In genomic region chr6:126033696-126034095, GRCh38 we compare ENCODE assay signal across 8 cellular contexts.
A peak's percentile ranks its signal among the peaks of the same experiment; 100 is the strongest.
DNase-seq lines count a peak whose midpoint lies in the region; ATAC-seq and TF ChIP-seq lines count a peak whose summit lies in the region.

No MANE protein-coding gene starts in this region.

- TF ChIP-seq POLR2A in GM18505 (IDR thresholded peaks at IDR 0.05; ENCODE audit: borderline replicate concordance, extremely low read depth, insufficient read depth, insufficient read length), result no peak

- no peaks in the 10 kb centered on the region for H3K9me3 ChIP-seq in effector memory CD4-positive, alpha-beta T cell (ENCODE audit: control insufficient read depth, low read length)

- DNase-seq in AML-193 (lab: John Stamatoyannopoulos, UW) (peak; percentile 85 to 87), NCI-H1694 (lab: John Stamatoyannopoulos, UW) (peak; percentile 2), astrocyte of the hippocampus (ENCODE audit: low read depth, low spot score) (peak; percentile 91), iPS DF 4.7 (ENCODE audit: extremely low read depth, low spot score) (peak; percentile 25), stromal cell of bone marrow (ENCODE audit: low read depth) (peak; percentile 85)
- DNase-seq in effector memory CD4-positive, alpha-beta T cell, result no peak

- peaks cover 16% of the 10 kb centered on the region for H3K36me3 ChIP-seq in effector memory CD4-positive, alpha-beta T cell (ENCODE audit: control insufficient read depth, insufficient read depth, low read length)

- no peaks in the 10 kb centered on the region for H3K27me3 ChIP-seq in effector memory CD4-positive, alpha-beta T cell (replicated peaks; ENCODE audit: control insufficient read depth, insufficient read depth, low read length, poor library complexity, severe bottlenecking)

- ATAC-seq in GM18505 (IDR thresholded peaks at IDR 0.05; ENCODE audit: unreplicated experiment) (peak; percentile 87), HG02885 (IDR thresholded peaks at IDR 0.05; ENCODE audit: poor library complexity, unreplicated experiment) (peak; percentile 77)

- no peak overlapping the region for H3K4me3 ChIP-seq in effector memory CD4-positive, alpha-beta T cell (ENCODE audit: insufficient read depth, low read depth, low read length, poor library complexity, severe bottlenecking)

- H3K4me1 ChIP-seq in effector memory CD4-positive, alpha-beta T cell (ENCODE audit: control insufficient read depth, insufficient read depth, low read length, poor library complexity, severe bottlenecking), result no peaks in the 10 kb centered on the region

- no peak overlapping the region for H3K27ac ChIP-seq in effector memory CD4-positive, alpha-beta T cell (ENCODE audit: insufficient read depth, low read length, poor library complexity, severe bottlenecking)

Comparison
In these comparisons a context has a peak if more than half of its experiments do, and no peak if none do; other contexts are left out.
1. DNase-seq: peak in AML-193 (2 of 2), NCI-H1694 (single experiment), astrocyte of the hippocampus (single experiment), iPS DF 4.7 (single experiment) and stromal cell of bone marrow (single experiment); none in effector memory CD4-positive, alpha-beta T cell (0 of 3).